ENCODE assay signal across 14 cellular contexts in the genomic region with DNA sequence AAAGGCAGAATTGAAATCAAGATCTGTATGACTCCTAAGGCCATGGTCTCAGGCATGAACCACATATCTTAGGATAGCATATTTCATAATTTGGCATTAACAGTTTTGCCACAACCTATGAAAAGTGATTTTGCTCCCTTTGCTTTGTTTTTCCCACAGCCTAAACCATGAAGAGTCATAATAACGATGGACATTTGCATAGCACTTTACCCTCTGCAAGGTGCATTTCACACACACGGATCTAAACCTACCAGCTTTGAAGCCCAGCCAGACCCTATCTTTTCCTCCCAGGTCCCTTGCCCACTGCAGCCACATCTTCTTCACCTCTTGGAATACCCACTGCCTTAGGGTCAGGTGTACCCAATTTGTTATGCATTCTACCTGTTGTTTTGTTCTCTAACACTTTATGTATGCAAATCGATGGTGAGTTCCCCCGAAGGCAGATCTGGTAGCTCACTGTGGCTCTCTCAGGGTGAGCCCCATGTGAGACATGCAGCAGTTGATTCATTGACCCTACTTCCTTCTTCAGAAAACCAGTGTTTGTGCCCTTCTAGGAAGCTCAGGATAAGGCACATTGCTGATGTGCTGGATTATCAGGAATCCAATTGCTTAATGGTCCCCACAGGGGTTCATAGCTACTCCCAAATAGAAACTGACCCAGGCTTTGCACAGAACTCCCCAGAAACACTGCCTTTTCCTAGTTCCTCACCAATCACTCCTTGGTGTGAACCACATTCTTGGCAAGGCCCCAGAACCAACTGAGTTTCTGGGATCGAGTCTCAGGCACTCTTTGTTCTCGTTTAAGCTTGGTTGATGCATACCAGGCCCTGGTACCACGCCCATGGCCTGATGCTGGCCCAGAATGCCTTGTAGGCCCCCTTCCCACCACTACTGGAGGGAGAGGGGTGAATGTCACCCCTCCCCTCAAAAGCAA. TPM values are rescaled to one million over a fixed set of nuclear protein-coding genes. Genes with fewer than 3 reads are reported as not detected.
DNase-seq lines count a peak whose midpoint lies in the region; ATAC-seq and TF ChIP-seq lines count a peak whose summit lies in the region.
"Had no signal": no experiment of that assay in that cellular context is flagged by ENCODE, and none has a peak within 500 bp of the region (broad histone marks: within the 10 kb centered on the region; RNA-seq: fewer than 3 reads in every experiment).

No MANE protein-coding gene starts in this region.

- TF ChIP-seq CTCF in chondrocyte (IDR thresholded peaks at IDR 0.05), result no peak
- TF ChIP-seq CTCF in mammary epithelial cell (conservative IDR thresholded peaks at IDR 0.05 in 1 of 2, IDR thresholded peaks at IDR 0.05 in 1 of 2; ENCODE audit: extremely low read depth in 1 of 2, insufficient read depth in 1 of 2, low read depth in 1 of 2, low read length in 2 of 2), result no peak

- DNase-seq in EH (ENCODE audit: low read depth) (peak; percentile 53), chondrocyte (ENCODE audit: low spot score) (peak; percentile 21), NCI-H1048 (lab: John Stamatoyannopoulos, UW) (no peak), cerebellar nuclear complex (lab: John Stamatoyannopoulos, UW) (no peak), iPS-NIHi7 (ENCODE audit: extremely low spot score) (no peak), mammary epithelial cell (no peak)
- DNase-seq: activated CD4-positive, alpha-beta T cell treated with anti-CD3 and anti-CD28 coated beads for 1 hour; COR-L47; NCI-H446 treated with DMSO at 0.1 percent for 48 hours had no signal

- peak overlapping the region; percentile 84 for H3K27ac Mint-ChIP-seq in chondrocyte (ENCODE audit: unreplicated experiment)

- peaks cover 9% of the 10 kb centered on the region for H3K79me2 ChIP-seq in mammary epithelial cell (ENCODE audit: insufficient read depth, low read length)

- no peak overlapping the region for H2AFZ ChIP-seq in mammary epithelial cell (ENCODE audit: low read depth, low read length)

- in situ Hi-C loops in mammary epithelial cell (cut with MboI; ENCODE audit: low sequenced_read_pairs in 2 of 2), result no loop called here

- ATAC-seq in GM19452 (IDR thresholded peaks at IDR 0.05; ENCODE audit: unreplicated experiment), result peak; percentile 76
- ATAC-seq in HG03066 (IDR thresholded peaks at IDR 0.05; ENCODE audit: low read depth, unreplicated experiment), result peak; percentile 68
- ATAC-seq: HCT116 had no signal

- no peaks in the 10 kb centered on the region for H3K9me3 Mint-ChIP-seq in chondrocyte (ENCODE audit: low read depth)

- no peak overlapping the region for H3K27ac ChIP-seq in mammary epithelial cell (ENCODE audit: insufficient read depth, low read depth, low read length)
- H3K27ac ChIP-seq: prostate gland had no signal

- H3K4me2 ChIP-seq in mammary epithelial cell (ENCODE audit: insufficient read depth, low read depth, low read length), result no peak overlapping the region

- H3K9me3 ChIP-seq in mammary epithelial cell (replicated peaks; ENCODE audit: insufficient read depth, low read length), result no peaks in the 10 kb centered on the region
- H3K9me3 ChIP-seq: prostate gland had no signal

- H3K27me3 Mint-ChIP-seq in chondrocyte (ENCODE audit: low read depth), result no peaks in the 10 kb centered on the region

- CTCF ChIA-PET in mammary epithelial cell (lab: Charles Lee; ENCODE audit: low non-redundant PET), result no interaction called here

- intact Hi-C loops in mammary epithelial cell (cut with micrococcal nuclease), result no loop called here

- H3K4me3 ChIP-seq in mammary epithelial cell (replicated peaks in 1 of 3; ENCODE audit: insufficient read depth in 1 of 3, low read depth in 2 of 3, low read length in 3 of 3), result no peak overlapping the region
- H3K4me3 ChIP-seq: cardiac muscle cell, prostate gland had no signal

- no TSS peak for BruUV-seq in mammary epithelial cell (replicated peaks; lab: Mats Ljungman, UMichigan)

- H3K4me1 Mint-ChIP-seq in chondrocyte (ENCODE audit: low read depth), result peaks cover 76% of the 10 kb centered on the region

- WGBS in mammary epithelial cell (ENCODE audit: low coverage, missing lambda C conversion rate), result 72% methylated on average over 7 of the region's 7 CpGs

- peaks cover 33% of the 10 kb centered on the region for H3K4me1 ChIP-seq in mammary epithelial cell (ENCODE audit: insufficient read depth, low read length)
- H3K4me1 ChIP-seq: prostate gland had no signal

- H3K9ac ChIP-seq in mammary epithelial cell (ENCODE audit: insufficient read depth, low read length), result no peak overlapping the region

- no peaks in the 10 kb centered on the region for H3K36me3 Mint-ChIP-seq in chondrocyte (ENCODE audit: low read depth)

- no peaks in the 10 kb centered on the region for H3K27me3 ChIP-seq in mammary epithelial cell (ENCODE audit: insufficient read depth, low read length)
- H3K27me3 ChIP-seq: cardiac muscle cell had no signal

- dilution Hi-C loops in mammary epithelial cell (cut with HindIII; ENCODE audit: low sequenced_read_pairs), result no loop called here

- H3K36me3 ChIP-seq in mammary epithelial cell (ENCODE audit: insufficient read depth, low read length), result no peaks in the 10 kb centered on the region
- H3K36me3 ChIP-seq: prostate gland had no signal

- no peaks in the 10 kb centered on the region for H4K20me1 ChIP-seq in mammary epithelial cell (ENCODE audit: insufficient read depth, low read length)

- no peak overlapping the region for H3K4me3 Mint-ChIP-seq in chondrocyte (ENCODE audit: unreplicated experiment)

RNA-seq across cellular contexts. Expression of gene ARHGAP31, which starts 8.8 kb away (rescaled TPM):
- total RNA-seq in chondrocyte, result 35.2 to 50.3 TPM (median 37.1 TPM) in 3 replicates
- total RNA-seq in mammary epithelial cell, result 10 to 100 TPM in 1 of 2 donors, 1 to 10 TPM in 1; 8.7 to 11.5 TPM
- polyA plus RNA-seq in mammary epithelial cell, result 3.1 TPM
- polyA minus RNA-seq in mammary epithelial cell, result 15.5 TPM

Comparison
In these comparisons a context has a peak if more than half of its experiments do, and no peak if none do; other contexts are left out.
1. DNase-seq: peak in EH (single experiment) and chondrocyte (single experiment); none in NCI-H1048 (single experiment), cerebellar nuclear complex (0 of 2), iPS-NIHi7 (single experiment) and mammary epithelial cell (single experiment).